Comparison of ENCODE assay signal across 8 cellular contexts in the genomic region with DNA sequence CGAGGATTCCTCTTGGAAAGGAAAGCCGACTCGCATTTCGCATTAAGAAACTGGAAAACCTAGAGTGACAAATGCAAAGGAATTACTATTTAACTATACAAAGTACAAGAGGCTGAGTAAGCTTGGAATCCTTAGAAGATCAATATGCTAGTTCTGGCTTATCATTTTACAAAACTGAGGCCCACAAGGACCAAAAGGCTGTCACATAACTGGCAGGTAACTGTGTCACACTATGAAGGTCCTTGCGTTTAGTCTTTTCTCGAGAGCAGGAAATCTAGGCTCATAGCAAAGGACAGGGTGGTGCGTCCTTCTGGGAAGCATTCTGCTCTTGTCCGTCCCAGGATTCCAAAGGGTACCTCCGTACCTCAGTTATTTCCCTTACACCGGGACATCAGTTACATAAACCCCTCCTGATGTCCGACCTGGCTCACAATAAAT. TPM values are rescaled to one million over a fixed set of nuclear protein-coding genes. Genes with fewer than 3 reads are reported as not detected.
A peak's percentile ranks its signal among the peaks of the same experiment; 100 is the strongest.
DNase-seq lines count a peak whose midpoint lies in the region; ATAC-seq and TF ChIP-seq lines count a peak whose summit lies in the region.

No MANE protein-coding gene starts in this region.

- under 1% methylated on average over 11 of the region's 11 CpGs for WGBS in SK-N-SH (ENCODE audit: low lambda C conversion rate)
- 2 to 3% (median 3%) methylated on average over 11 of the region's 11 CpGs for WGBS in psoas muscle, 3 donors

- H3K4me2 ChIP-seq in SK-N-SH, result peak overlapping the region; percentile 87

- TF ChIP-seq RAD21 in SK-N-SH (IDR thresholded peaks at IDR 0.05; ENCODE audit: low read length), result no peak

- intact Hi-C loops in psoas muscle (cut with DNase I), result loop anchor here (5.0 to 10.0 kb wide), 3 partner anchors 36 to 1591 kb away; a partner anchor contains a TSS

- CTCF ChIA-PET in AG04450 (lab: Charles Lee), result interaction anchor here (0.7 to 2.5 kb wide), 3 partner anchors 9 to 22 kb away, joined by 3 to 15 read pairs (median 3); a partner anchor contains a TSS
- CTCF ChIA-PET in SK-N-SH (lab: Yijun Ruan, JAX), result interaction anchor here (0.9 to 2.8 kb wide), 6 partner anchors 10 to 544 kb away, joined by 3 to 21 read pairs (median 6); a partner anchor contains a TSS

- H3K79me2 ChIP-seq in SK-N-SH (ENCODE audit: insufficient read depth), result peaks cover 54% of the 10 kb centered on the region

- H3K4me3 ChIP-seq in AG04450 (ENCODE audit: low read depth, low read length) (peak overlapping the region; percentile 97), SK-N-SH (ENCODE audit: low read depth in 2 of 2, low read length in 1 of 2) (peak overlapping the region; percentile 80 to 83), foreskin fibroblast (ENCODE audit: low read depth in 1 of 2, low read length in 2 of 2) (peak overlapping the region; percentile 83 to 86), psoas muscle (peak overlapping the region; percentile 78)

- H3K27ac ChIP-seq in AG04450 (ENCODE audit: low read depth, low read length) (peak overlapping the region; percentile 83), SK-N-SH (ENCODE audit: low read depth in 2 of 2, low read length in 1 of 2) (peak overlapping the region; percentile 87 to 94), psoas muscle (peak overlapping the region; percentile 92)

- peak overlapping the region; percentile 66; the same call in 1 of the 2 replicates for H2AFZ ChIP-seq in SK-N-SH (ENCODE audit: low read depth)

- no peak for TF ChIP-seq CTCF in AG04450 (IDR thresholded peaks at IDR 0.05; ENCODE audit: low read depth, low read length)
- TF ChIP-seq CTCF in SK-N-SH (IDR thresholded peaks at IDR 0.05), result no peak
- no peak for TF ChIP-seq CTCF in foreskin fibroblast (IDR thresholded peaks at IDR 0.05; ENCODE audit: low read depth, low read length)
- no peak for TF ChIP-seq CTCF in psoas muscle (IDR thresholded peaks at IDR 0.05)

- no peak for DNase-seq in AG04450 (ENCODE audit: low read depth, low spot score)
- DNase-seq in SK-N-SH, result no peak
- DNase-seq in foreskin fibroblast, result peak in 1 of 2 donors; percentile 18
- DNase-seq in psoas muscle, result no peak
- DNase-seq in HK-2 (ENCODE audit: unreplicated experiment), result no peak
- no peak for DNase-seq in ecto neural progenitor cell (ENCODE audit: low spot score)
- DNase-seq in NCI-H446 (lab: John Stamatoyannopoulos, UW), result no peak

- H3K9me2 ChIP-seq in SK-N-SH, result no peaks in the 10 kb centered on the region

- H3K27me3 ChIP-seq in AG04450 (ENCODE audit: control insufficient read depth, insufficient read depth, low read length) (no peaks in the 10 kb centered on the region), SK-N-SH (ENCODE audit: insufficient read depth) (no peaks in the 10 kb centered on the region), psoas muscle (ENCODE audit: insufficient read depth in 3 of 3, low read length in 2 of 3) (no peaks in the 10 kb centered on the region)

- H3K9me3 ChIP-seq in AG04450 (ENCODE audit: control insufficient read depth, insufficient read depth, low read length), result no peaks in the 10 kb centered on the region; the same call in 1 of the 2 replicates
- no peaks in the 10 kb centered on the region for H3K9me3 ChIP-seq in SK-N-SH
- H3K9me3 ChIP-seq in psoas muscle, result no peaks in the 10 kb centered on the region

- ATAC-seq in GM21723 (IDR thresholded peaks at IDR 0.05; ENCODE audit: unreplicated experiment), result peak; percentile 4
- ATAC-seq in psoas muscle, result peak; percentile 10 to 34 (median 17)

- no peak for TF ChIP-seq EP300 in SK-N-SH (IDR thresholded peaks at IDR 0.05; ENCODE audit: borderline replicate concordance in 1 of 2, low read depth in 1 of 2, low read length in 1 of 2)

- H3K36me3 ChIP-seq in SK-N-SH (replicated peaks in 1 of 2; ENCODE audit: control insufficient read depth in 1 of 2, insufficient read depth in 2 of 2, low read length in 1 of 2) (peaks cover 37 to 52% of the 10 kb centered on the region in 2 experiments), psoas muscle (ENCODE audit: insufficient read depth in 1 of 2, low read depth in 1 of 2) (peaks cover 12 to 47% of the 10 kb centered on the region in 2 donors)

- H3K9ac ChIP-seq in SK-N-SH, result peak overlapping the region; percentile 95

- POLR2A ChIA-PET in AG04450 (lab: Yijun Ruan, JAX) (interaction anchor here (0.6 to 1.7 kb wide), 7 partner anchors 9 to 125 kb away, joined by 3 to 24 read pairs (median 4); a partner anchor contains a TSS), SK-N-SH (lab: Yijun Ruan, JAX) (interaction anchor here (1.3 to 3.3 kb wide), 3 partner anchors 9 to 112 kb away, joined by 6 to 49 read pairs (median 7); a partner anchor contains a TSS)

- H3K4me1 ChIP-seq in SK-N-SH (ENCODE audit: control insufficient read depth in 1 of 2, insufficient read depth in 2 of 2, low read depth in 1 of 2, low read length in 1 of 2) (peaks cover 16% of the 10 kb centered on the region in 2 experiments; a peak in 3 of 4 replicates), psoas muscle (peaks cover 33% of the 10 kb centered on the region)

- peaks cover 48% of the 10 kb centered on the region for H4K20me1 ChIP-seq in SK-N-SH (ENCODE audit: insufficient read depth)

- H3F3A ChIP-seq in SK-N-SH (replicated peaks; ENCODE audit: insufficient read depth), result peaks cover 38% of the 10 kb centered on the region

TF ChIP-seq in SK-N-SH, 30 proteins besides CTCF, POLR2A, EP300 and RAD21 (continues in another document):
- TF ChIP-seq, protein P1, sequence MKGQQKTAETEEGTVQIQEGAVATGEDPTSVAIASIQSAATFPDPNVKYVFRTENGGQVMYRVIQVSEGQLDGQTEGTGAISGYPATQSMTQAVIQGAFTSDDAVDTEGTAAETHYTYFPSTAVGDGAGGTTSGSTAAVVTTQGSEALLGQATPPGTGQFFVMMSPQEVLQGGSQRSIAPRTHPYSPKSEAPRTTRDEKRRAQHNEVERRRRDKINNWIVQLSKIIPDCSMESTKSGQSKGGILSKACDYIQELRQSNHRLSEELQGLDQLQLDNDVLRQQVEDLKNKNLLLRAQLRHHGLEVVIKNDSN (IDR thresholded peaks at IDR 0.05; ENCODE audit: borderline replicate concordance, low read depth), result no peak
- no peak for TF ChIP-seq RXRA (IDR thresholded peaks at IDR 0.05; ENCODE audit: borderline replicate concordance, low read depth)
- TF ChIP-seq POLR2AphosphoS5 (IDR thresholded peaks at IDR 0.05; ENCODE audit: low read depth, low read length), result no peak
- TF ChIP-seq ELF1 (IDR thresholded peaks at IDR 0.05), result no peak
- TF ChIP-seq, protein P2, sequence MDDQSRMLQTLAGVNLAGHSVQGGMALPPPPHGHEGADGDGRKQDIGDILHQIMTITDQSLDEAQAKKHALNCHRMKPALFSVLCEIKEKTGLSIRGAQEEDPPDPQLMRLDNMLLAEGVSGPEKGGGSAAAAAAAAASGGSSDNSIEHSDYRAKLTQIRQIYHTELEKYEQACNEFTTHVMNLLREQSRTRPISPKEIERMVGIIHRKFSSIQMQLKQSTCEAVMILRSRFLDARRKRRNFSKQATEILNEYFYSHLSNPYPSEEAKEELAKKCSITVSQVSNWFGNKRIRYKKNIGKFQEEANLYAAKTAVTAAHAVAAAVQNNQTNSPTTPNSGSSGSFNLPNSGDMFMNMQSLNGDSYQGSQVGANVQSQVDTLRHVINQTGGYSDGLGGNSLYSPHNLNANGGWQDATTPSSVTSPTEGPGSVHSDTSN (IDR thresholded peaks at IDR 0.05), result no peak
- no peak for TF ChIP-seq RFX5 (IDR thresholded peaks at IDR 0.05; ENCODE audit: low read length)
- TF ChIP-seq TAF1 (IDR thresholded peaks at IDR 0.05; ENCODE audit: borderline replicate concordance, low read depth, low read length), result no peak
- no peak for TF ChIP-seq MEF2A (IDR thresholded peaks at IDR 0.05; ENCODE audit: borderline replicate concordance, low read depth)
- no peak for TF ChIP-seq FOXM1 (IDR thresholded peaks at IDR 0.05; ENCODE audit: low read depth)
- TF ChIP-seq NFIC (IDR thresholded peaks at IDR 0.05; ENCODE audit: borderline replicate concordance), result no peak
- no peak for TF ChIP-seq FOSL2 (IDR thresholded peaks at IDR 0.05; ENCODE audit: borderline replicate concordance, low read depth)
- TF ChIP-seq TEAD4 (IDR thresholded peaks at IDR 0.05; ENCODE audit: borderline replicate concordance, insufficient read depth), result no peak
- TF ChIP-seq MXI1 (IDR thresholded peaks at IDR 0.05; ENCODE audit: low read depth, low read length), result no peak
- TF ChIP-seq JUND (IDR thresholded peaks at IDR 0.05), result no peak
- no peak for TF ChIP-seq YY1 (IDR thresholded peaks at IDR 0.05; ENCODE audit: low read depth)
- TF ChIP-seq EZH2phosphoT487 (IDR thresholded peaks at IDR 0.05; ENCODE audit: borderline replicate concordance, low read depth), result no peak
- TF ChIP-seq GABPA (IDR thresholded peaks at IDR 0.05; ENCODE audit: low read depth), result no peak

RNA-seq across cellular contexts. Expression of a gene that starts 0.6 kb away (rescaled TPM):
- polyA plus RNA-seq in AG04450 (2011; rRNA removed) (1,794 and 1,914 TPM in 2 replicates), SK-N-SH (2012; rRNA removed) (1,143 and 1,159 TPM in 2 replicates), psoas muscle (1,000 to 10,000 TPM; 1,534 to 1,772 (median 1,709) TPM)
- 389 and 395 TPM in 2 replicates for polyA minus RNA-seq in AG04450 (2011; rRNA and poly(A)+ RNA removed)
- polyA plus RNA-seq in SK-N-SH (2012; cell fraction: cytosol; rRNA removed), result 1,362 and 1,673 TPM in 2 replicates
- 332 and 345 TPM in 2 replicates for polyA plus RNA-seq in SK-N-SH (2012; cell fraction: nucleus; rRNA removed)
- 100 to 1,000 TPM; 744 to 950 (median 822) TPM for total RNA-seq in psoas muscle

RNA-seq across cellular contexts. Expression of a gene that starts 9.0 kb away (rescaled TPM):
- polyA plus RNA-seq in AG04450 (2011; rRNA removed) (9.8 and 13.8 TPM in 2 replicates), SK-N-SH (2012; rRNA removed) (4.9 and 7.2 TPM in 2 replicates), psoas muscle (1 to 10 TPM; 5.5 to 9.8 (median 5.9) TPM)
- 10.1 and 19.9 TPM in 2 replicates for polyA minus RNA-seq in AG04450 (2011; rRNA and poly(A)+ RNA removed)
- polyA plus RNA-seq in SK-N-SH (2012; cell fraction: cytosol; rRNA removed), result 5.7 and 5.9 TPM in 2 replicates
- polyA plus RNA-seq in SK-N-SH (2012; cell fraction: nucleus; rRNA removed), result 7.2 and 16.9 TPM in 2 replicates
- 10 to 100 TPM; 10.3 to 12.6 (median 11.6) TPM for total RNA-seq in psoas muscle

RNA-seq across cellular contexts. Expression of a gene that starts 38.5 kb away (rescaled TPM):
- 2.4 TPM in 2 replicates for polyA plus RNA-seq in AG04450 (2011; rRNA removed)
- polyA minus RNA-seq in AG04450 (2011; rRNA and poly(A)+ RNA removed), result 3.5 and 5.8 TPM in 2 replicates
- 1.3 and 1.5 TPM in 2 replicates for polyA plus RNA-seq in SK-N-SH (2012; rRNA removed)
- polyA plus RNA-seq in SK-N-SH (2012; cell fraction: cytosol; rRNA removed), result 1.6 and 1.7 TPM in 2 replicates
- polyA plus RNA-seq in SK-N-SH (2012; cell fraction: nucleus; rRNA removed), result 1.5 and 3.8 TPM in 2 replicates
- total RNA-seq in psoas muscle, result 10 to 100 TPM in 1 of 4 donors, 1 to 10 TPM in 3; 5.9 to 12.5 (median 7.9) TPM
- 1 to 10 TPM; 1.6 to 6.3 (median 1.9) TPM for polyA plus RNA-seq in psoas muscle
